ENCODE assay signal across 8 cellular contexts in genomic region chr1:219174672-219175564, GRCh38. TPM values are rescaled to one million over a fixed set of nuclear protein-coding genes. Genes with fewer than 3 reads are reported as not detected.
DNase-seq lines count a peak whose midpoint lies in the region; ATAC-seq, FAIRE-seq and TF ChIP-seq lines count a peak whose summit lies in the region.

No MANE protein-coding gene starts in this region.

- H3K36me3 Mint-ChIP-seq in stimulated activated effector memory CD8-positive, alpha-beta T cell treated with anti-CD3 and anti-CD28 coated beads, Interleukin-12 subunit alpha, Interleukin-12 subunit beta, amount 100 ng/mL, for 72 hours, result peaks cover 21% of the 10 kb centered on the region

- no peaks in the 10 kb centered on the region for H3K9me3 Mint-ChIP-seq in stimulated activated effector memory CD8-positive, alpha-beta T cell treated with anti-CD3 and anti-CD28 coated beads, Interleukin-12 subunit alpha, Interleukin-12 subunit beta, amount 100 ng/mL, for 72 hours

- peak overlapping the region; percentile 55 for H3K4me3 ChIP-seq in kidney epithelial cell (ENCODE audit: low read depth, low read length)

- DNase-seq in NCI-H510A treated with DMSO at 0.1 percent for 48 hours (lab: John Stamatoyannopoulos, UW), result peak; percentile 6
- DNase-seq in NCI-H510A (lab: John Stamatoyannopoulos, UW), result no peak
- peak; percentile 23 for DNase-seq in RCC 7860 (ENCODE audit: low spot score)
- peak in 3 of 61 donors; percentile 1 to 36 (median 3) for DNase-seq in caudate nucleus (lab: John Stamatoyannopoulos, UW)
- DNase-seq in kidney epithelial cell (ENCODE audit: low read depth), result peak; percentile 53
- no peak for DNase-seq in stimulated activated effector memory CD8-positive, alpha-beta T cell treated with anti-CD3 and anti-CD28 coated beads, Interleukin-12 subunit alpha, Interleukin-12 subunit beta, amount 100 ng/mL, for 72 hours (ENCODE audit: low spot score in 2 of 2)
- DNase-seq in COLO668 (lab: John Stamatoyannopoulos, UW; ENCODE audit: unreplicated experiment), result no peak

- peak overlapping the region; percentile 96 for H3K27ac Mint-ChIP-seq in stimulated activated effector memory CD8-positive, alpha-beta T cell treated with anti-CD3 and anti-CD28 coated beads, Interleukin-12 subunit alpha, Interleukin-12 subunit beta, amount 100 ng/mL, for 72 hours

- peaks cover 41% of the 10 kb centered on the region for H3K4me1 Mint-ChIP-seq in stimulated activated effector memory CD8-positive, alpha-beta T cell treated with anti-CD3 and anti-CD28 coated beads, Interleukin-12 subunit alpha, Interleukin-12 subunit beta, amount 100 ng/mL, for 72 hours

- no peak for TF ChIP-seq CTCF in kidney epithelial cell (IDR thresholded peaks at IDR 0.05; ENCODE audit: insufficient read depth, low read length, poor library complexity, severe bottlenecking)

- peak overlapping the region; percentile 91 for H3K27ac ChIP-seq in caudate nucleus (ENCODE audit: low read depth, low read length)

- H3K27me3 ChIP-seq in kidney epithelial cell (ENCODE audit: control insufficient read depth, insufficient read depth, low read length), result no peaks in the 10 kb centered on the region

- peak overlapping the region; percentile 93 for H3K4me3 Mint-ChIP-seq in stimulated activated effector memory CD8-positive, alpha-beta T cell treated with anti-CD3 and anti-CD28 coated beads, Interleukin-12 subunit alpha, Interleukin-12 subunit beta, amount 100 ng/mL, for 72 hours

- peak; percentile 30 for ATAC-seq in HG02870 (IDR thresholded peaks at IDR 0.05; ENCODE audit: unreplicated experiment)
- ATAC-seq in stimulated activated effector memory CD8-positive, alpha-beta T cell treated with anti-CD3 and anti-CD28 coated beads, Interleukin-12 subunit alpha, Interleukin-12 subunit beta, amount 100 ng/mL, for 72 hours, result peak; percentile 31

- no peaks in the 10 kb centered on the region for H3K36me3 ChIP-seq in kidney epithelial cell (ENCODE audit: control insufficient read depth, insufficient read depth, low read length)

- no peak for FAIRE-seq in RCC 7860 (lab: Jason Lieb, UNC)

RNA-seq across cellular contexts. Expression of gene LYPLAL1, which starts 1.2 kb away (rescaled TPM):
- total RNA-seq in kidney epithelial cell, result 15.9 and 20.0 TPM in 2 replicates

Comparison
In these comparisons a context has a peak if more than half of its experiments do, and no peak if none do; other contexts are left out.
1. DNase-seq: peak in NCI-H510A treated with DMSO at 0.1 percent for 48 hours (single experiment), RCC 7860 (single experiment) and kidney epithelial cell (single experiment); none in NCI-H510A (single experiment), stimulated activated effector memory CD8-positive, alpha-beta T cell treated with anti-CD3 and anti-CD28 coated beads, Interleukin-12 subunit alpha, Interleukin-12 subunit beta, amount 100 ng/mL, for 72 hours (0 of 2) and COLO668 (single experiment).